ENCODE assay signal across 10 cellular contexts in genomic region chr9:108743901-108744371, GRCh38.
A peak's percentile ranks its signal among the peaks of the same experiment; 100 is the strongest.
DNase-seq lines count a peak whose midpoint lies in the region; ATAC-seq and TF ChIP-seq lines count a peak whose summit lies in the region.
"Had no signal": no experiment of that assay in that cellular context is flagged by ENCODE, and none has a peak within 500 bp of the region (broad histone marks: within the 10 kb centered on the region; RNA-seq: fewer than 3 reads in every experiment).

No MANE protein-coding gene starts in this region.

- H3K36me3 Mint-ChIP-seq in activated naive CD8-positive, alpha-beta T cell treated with anti-CD3 and anti-CD28 coated beads, Interleukin-2, amount 50 U/mL, for 24 hours (ENCODE audit: low read depth), result no peaks in the 10 kb centered on the region

- no peaks in the 10 kb centered on the region for H3K27me3 ChIP-seq in MG63

- no peaks in the 10 kb centered on the region for H3K27me3 Mint-ChIP-seq in activated naive CD8-positive, alpha-beta T cell treated with anti-CD3 and anti-CD28 coated beads, Interleukin-2, amount 50 U/mL, for 24 hours

- CTCF ChIA-PET in RWPE1 (lab: Yijun Ruan, JAX), result interaction anchor here (0.7 kb wide), 2 partner anchors 298 to 1464 kb away, joined by 3 read pairs; no protein-coding TSS in a partner anchor

- no peaks in the 10 kb centered on the region for H3K36me3 ChIP-seq in MG63

- H3K9me3 ChIP-seq in MG63, result no peaks in the 10 kb centered on the region

- no peak overlapping the region for H3K4me3 ChIP-seq in MG63
- H3K4me3 ChIP-seq: GM12878 had no signal

- no peaks in the 10 kb centered on the region for H3K4me1 Mint-ChIP-seq in activated naive CD8-positive, alpha-beta T cell treated with anti-CD3 and anti-CD28 coated beads, Interleukin-2, amount 50 U/mL, for 24 hours

- peaks cover 4% of the 10 kb centered on the region for H3K9me3 Mint-ChIP-seq in activated naive CD8-positive, alpha-beta T cell treated with anti-CD3 and anti-CD28 coated beads, Interleukin-2, amount 50 U/mL, for 24 hours

- H3K27ac ChIP-seq in RWPE1, result peak overlapping the region; percentile 55

- intact Hi-C loops in Right ventricle myocardium inferior (cut with DNase I) (no loop called here), Right ventricle myocardium superior (cut with DNase I) (no loop called here)

- H3K4me3 Mint-ChIP-seq in activated naive CD8-positive, alpha-beta T cell treated with anti-CD3 and anti-CD28 coated beads, Interleukin-2, amount 50 U/mL, for 24 hours, result no peak overlapping the region

- ATAC-seq in Right ventricle myocardium inferior (peak; percentile 42), Right ventricle myocardium superior (ENCODE audit: poor library complexity) (no peak)
- ATAC-seq in activated naive CD8-positive, alpha-beta T cell treated with anti-CD3 and anti-CD28 coated beads, Interleukin-2, amount 50 U/mL, for 24 hours, result no peak
- ATAC-seq: GM12878 had no signal

- DNase-seq in Right ventricle myocardium inferior (ENCODE audit: missing footprints) (no peak), Right ventricle myocardium superior (no peak), RWPE1 (ENCODE audit: low spot score) (peak; percentile 75), islet precursor cell (peak; percentile 86), ureter (ENCODE audit: low spot score) (peak; percentile 44), MG63 (no peak)
- no peak for DNase-seq in activated naive CD8-positive, alpha-beta T cell treated with anti-CD3 and anti-CD28 coated beads, Interleukin-2, amount 50 U/mL, for 24 hours
- no peak for DNase-seq in activated CD4-positive, alpha-beta T cell treated with anti-CD3 and anti-CD28 coated beads for 1 hour
- DNase-seq: stimulated activated CD4-positive, alpha-beta T cell treated with anti-CD3 and anti-CD28 coated beads, Interleukin-12 subunit alpha, Interleukin-12 subunit beta, amount 100 ng/mL, for 4 hours had no signal

- TF ChIP-seq CTCF in RWPE1 (conservative IDR thresholded peaks at IDR 0.05; ENCODE audit: low read depth), result no peak

- H3K27ac Mint-ChIP-seq in activated naive CD8-positive, alpha-beta T cell treated with anti-CD3 and anti-CD28 coated beads, Interleukin-2, amount 50 U/mL, for 24 hours, result no peak overlapping the region

- POLR2A ChIA-PET in RWPE1 (lab: Yijun Ruan, JAX; ENCODE audit: low non-redundant PET), result no interaction called here

Comparison
In these comparisons a context has a peak if more than half of its experiments do, and no peak if none do; other contexts are left out.
1. DNase-seq: peak in RWPE1 (single experiment), islet precursor cell (single experiment) and ureter (single experiment); none in Right ventricle myocardium inferior (single experiment), Right ventricle myocardium superior (single experiment), MG63 (single experiment), activated naive CD8-positive, alpha-beta T cell treated with anti-CD3 and anti-CD28 coated beads, Interleukin-2, amount 50 U/mL, for 24 hours (single experiment) and activated CD4-positive, alpha-beta T cell treated with anti-CD3 and anti-CD28 coated beads for 1 hour (single experiment).